ENCODE assay signal across 8 cellular contexts in genomic region chr10:84540617-84541288, GRCh38.
DNase-seq lines count a peak whose midpoint lies in the region; ATAC-seq and TF ChIP-seq lines count a peak whose summit lies in the region.

No MANE protein-coding gene starts in this region.

- H3K27ac ChIP-seq in AG04450 (ENCODE audit: low read depth, low read length) (peak overlapping the region; percentile 70), PC-9 (no peak overlapping the region), ovary (no peak overlapping the region), thyroid gland (no peak overlapping the region)

- H3K27me3 ChIP-seq in AG04450 (ENCODE audit: control insufficient read depth, insufficient read depth, low read length) (peaks cover under 1% of the 10 kb centered on the region), PC-9 (ENCODE audit: insufficient read depth, low read depth) (no peaks in the 10 kb centered on the region), ovary (no peaks in the 10 kb centered on the region), thyroid gland (no peaks in the 10 kb centered on the region)

- TSS peak; percentile 66 for BruUV-seq in PC-9 (replicated peaks; lab: Mats Ljungman, UMichigan)

- no peaks in the 10 kb centered on the region for H3F3A ChIP-seq in PC-9 (ENCODE audit: insufficient read depth, low read depth)

- no peaks in the 10 kb centered on the region for H3K36me3 ChIP-seq in PC-9 (ENCODE audit: low read depth)
- no peaks in the 10 kb centered on the region for H3K36me3 ChIP-seq in ovary
- H3K36me3 ChIP-seq in thyroid gland, result no peaks in the 10 kb centered on the region

- H2AFZ ChIP-seq in PC-9, result no peak overlapping the region

- TF ChIP-seq EP300 in ovary (IDR thresholded peaks at IDR 0.05), result no peak

- TF ChIP-seq CTCF in AG04450 (IDR thresholded peaks at IDR 0.05; ENCODE audit: low read depth, low read length), result peak; percentile 87
- peak; percentile 95 for TF ChIP-seq CTCF in PC-9 (conservative IDR thresholded peaks at IDR 0.05)
- TF ChIP-seq CTCF in ovary (IDR thresholded peaks at IDR 0.05), result peak in 2 of 3 donors; percentile 50 to 56
- peak; percentile 59 to 92 (median 87) for TF ChIP-seq CTCF in thyroid gland (IDR thresholded peaks at IDR 0.05)

- POLR2A ChIA-PET in AG04450 (lab: Yijun Ruan, JAX), result interaction anchor here (0.6 to 1.3 kb wide), 4 partner anchors 148 to 402 kb away, joined by 3 to 4 read pairs (median 3); no protein-coding TSS in a partner anchor
- POLR2A ChIA-PET in PC-9 (lab: Charles Lee; ENCODE audit: unreplicated experiment), result interaction anchor here (0.6 to 1.2 kb wide), 4 partner anchors 47 to 212 kb away, joined by 4 to 7 read pairs (median 6); partner anchors contain the start of gene CCSER2

- H3K4me3 ChIP-seq in AG04450 (ENCODE audit: low read depth, low read length) (peak overlapping the region; percentile 53), PC-9 (peak overlapping the region; percentile 30; the same call in 1 of the 2 replicates), ovary (peak overlapping the region; percentile 14), thyroid gland (replicated peaks in 1 of 3) (peak overlapping the region in 2 of 3 donors; percentile 12 to 18)

- DNase-seq in AG04450 (ENCODE audit: low read depth, low spot score) (no peak), PC-9 (peak in 1 of 2 experiments; percentile 69), activated gamma-delta T cell treated with Interleukin-2 at 50 U/mL for 16 hours (peak; percentile 61), globus pallidus (ENCODE audit: low spot score) (peak; percentile 23), ovary (peak; percentile 12 to 62 (median 33)), thyroid gland (peak; percentile 65 to 70)

- peak overlapping the region; percentile 75 for H3K4me2 ChIP-seq in PC-9

- no peaks in the 10 kb centered on the region for H3K79me2 ChIP-seq in PC-9 (ENCODE audit: low read depth)

- H3K9me3 ChIP-seq in AG04450 (ENCODE audit: control insufficient read depth, insufficient read depth, low read length) (peaks cover 8% of the 10 kb centered on the region), PC-9 (ENCODE audit: insufficient read depth, low read depth) (no peaks in the 10 kb centered on the region), ovary (no peaks in the 10 kb centered on the region), thyroid gland (no peaks in the 10 kb centered on the region)

- ATAC-seq in GM18867 (IDR thresholded peaks at IDR 0.05; ENCODE audit: unreplicated experiment), result peak; percentile 85
- peak; percentile 61 for ATAC-seq in HG03097 (IDR thresholded peaks at IDR 0.05; ENCODE audit: low FRiP score, unreplicated experiment)

- CTCF ChIA-PET in AG04450 (lab: Charles Lee), result interaction anchor here (0.5 to 8.3 kb wide), 35 partner anchors 9 to 1847 kb away, joined by 3 to 427 read pairs (median 4); no protein-coding TSS in a partner anchor
- CTCF ChIA-PET in PC-9 (lab: Charles Lee), result interaction anchor here (0.6 to 1.9 kb wide), 10 partner anchors 8 to 1455 kb away, joined by 3 to 13 read pairs (median 4); partner anchors contain the start of gene CCSER2

- H3K4me1 ChIP-seq in PC-9 (replicated peaks; ENCODE audit: insufficient read depth), result peaks cover 12% of the 10 kb centered on the region
- H3K4me1 ChIP-seq in ovary (ENCODE audit: insufficient read depth), result no peaks in the 10 kb centered on the region
- peaks cover 17 to 34% of the 10 kb centered on the region in 2 donors for H3K4me1 ChIP-seq in thyroid gland

- intact Hi-C loops in PC-9 (cut with micrococcal nuclease; ENCODE audit: unreplicated experiment) (loop anchor here (1.0 kb wide), 1 partner anchor 46 kb away; no protein-coding TSS in a partner anchor), ovary (cut with DNase I) (loop anchor here in 3 of 4 donors (2.0 to 10.0 kb wide), 6 partner anchors 276 to 1837 kb away; partner anchors contain the start of genes CDHR1 (in 1 of the 3) and GRID1 (in 1 of the 3)), thyroid gland (cut with DNase I) (loop anchor here (5.0 kb wide), 1 partner anchor 62 kb away; no protein-coding TSS in a partner anchor)

- TF ChIP-seq POLR2A in ovary (IDR thresholded peaks at IDR 0.05) (no peak), thyroid gland (IDR thresholded peaks at IDR 0.05) (no peak)

- H4K20me1 ChIP-seq in PC-9 (ENCODE audit: insufficient read depth), result no peaks in the 10 kb centered on the region

- 1 to 2% (median 1%) methylated on average over 39 to 51 of the region's 51 CpGs for WGBS in ovary, 3 donors
- WGBS in thyroid gland, 2 donors, result 0 to 4% methylated on average over 4 to 33 of the region's 51 CpGs

- no peaks in the 10 kb centered on the region for H3K9me2 ChIP-seq in PC-9 (ENCODE audit: insufficient read depth)
